In genomic region chr9:121640076-121640475, GRCh38 we compare ENCODE assay signal across 9 cellular contexts. TPM values are rescaled to one million over a fixed set of nuclear protein-coding genes. Genes with fewer than 3 reads are reported as not detected.
DNase-seq lines count a peak whose midpoint lies in the region; ATAC-seq, FAIRE-seq and TF ChIP-seq lines count a peak whose summit lies in the region.
"Had no signal": no experiment of that assay in that cellular context is flagged by ENCODE, and none has a peak within 500 bp of the region (broad histone marks: within the 10 kb centered on the region; RNA-seq: fewer than 3 reads in every experiment).

No MANE protein-coding gene starts in this region.

- peaks cover 4% of the 10 kb centered on the region for H3F3A ChIP-seq in SK-N-SH (replicated peaks; ENCODE audit: insufficient read depth)

- peak; percentile 64 for TF ChIP-seq CTCF in SK-N-SH (IDR thresholded peaks at IDR 0.05)
- TF ChIP-seq CTCF in endothelial cell of umbilical vein (IDR thresholded peaks at IDR 0.05; ENCODE audit: extremely low read depth in 1 of 2, insufficient read depth in 1 of 2, low read depth in 1 of 2, low read length in 2 of 2), result peak; percentile 72 to 80
- TF ChIP-seq CTCF in natural killer cell (IDR thresholded peaks at IDR 0.05), result peak; percentile 17

- H3K4me3 Mint-ChIP-seq in natural killer cell, result no peak overlapping the region
- H3K4me3 Mint-ChIP-seq: activated naive CD8-positive, alpha-beta T cell had no signal

- intact Hi-C loops in endothelial cell of umbilical vein (cut with micrococcal nuclease) (loop anchor here (1.0 kb wide), 4 partner anchors 44 to 352 kb away; no protein-coding TSS in a partner anchor), natural killer cell (cut with micrococcal nuclease) (no loop called here), aorta (cut with DNase I) (loop anchor here in 1 of 2 donors (5.0 kb wide), 1 partner anchor 42 kb away; no protein-coding TSS in a partner anchor)

- no peaks in the 10 kb centered on the region for H3K9me1 ChIP-seq in endothelial cell of umbilical vein (replicated peaks; ENCODE audit: control insufficient read depth, extremely low read depth, insufficient read depth, low read length)

- POLR2A ChIA-PET in SK-N-SH (lab: Yijun Ruan, JAX), result interaction anchor here (1.0 kb wide), 1 partner anchor 8 kb away, joined by 4 read pairs; no protein-coding TSS in a partner anchor
- POLR2A ChIA-PET in endothelial cell of umbilical vein (lab: Charles Lee), result no interaction called here

- peak; percentile 64 for DNase-seq in activated effector memory CD4-positive, alpha-beta T cell treated with anti-CD3 and anti-CD28 coated beads, Interleukin-2, amount 50 U/mL, for 16 hours
- DNase-seq in activated effector memory CD4-positive, alpha-beta T cell treated with Interleukin-2 at 50 U/mL for 16 hours, result no peak
- peak; percentile 75 for DNase-seq in SK-N-SH
- DNase-seq in endothelial cell of umbilical vein (ENCODE audit: low read depth, low spot score), result peak; percentile 36
- DNase-seq in natural killer cell, result peak; percentile 23
- peak; percentile 60 to 87 for DNase-seq in aorta
- DNase-seq in middle frontal gyrus (ENCODE audit: extremely low spot score, low spot score), result no peak
- no peak for DNase-seq in MV-4-11 (lab: John Stamatoyannopoulos, UW)

- no TSS peak for BruUV-seq in endothelial cell of umbilical vein (replicated peaks; lab: Mats Ljungman, UMichigan)

- no peaks in the 10 kb centered on the region for H3K36me3 Mint-ChIP-seq in natural killer cell
- H3K36me3 Mint-ChIP-seq: activated naive CD8-positive, alpha-beta T cell had no signal

- dilution Hi-C loops in endothelial cell of umbilical vein (cut with MboI; ENCODE audit: extremely low pct_ligation_motif_present, low sequenced_read_pairs), result no loop called here

- TF ChIP-seq POLR2A in endothelial cell of umbilical vein (IDR thresholded peaks at IDR 0.05; ENCODE audit: low read depth, low read length), result no peak

- no peaks in the 10 kb centered on the region for H3K9me3 ChIP-seq in SK-N-SH
- H3K9me3 ChIP-seq in endothelial cell of umbilical vein (replicated peaks; ENCODE audit: control insufficient read depth, insufficient read depth, low read length), result no peaks in the 10 kb centered on the region
- no peaks in the 10 kb centered on the region for H3K9me3 ChIP-seq in aorta (ENCODE audit: control insufficient read depth, low read length)

- FAIRE-seq in endothelial cell of umbilical vein (lab: Jason Lieb, UNC), result peak; percentile 69

- no peaks in the 10 kb centered on the region for H3K9me2 ChIP-seq in SK-N-SH

- TF ChIP-seq RAD21 in SK-N-SH (IDR thresholded peaks at IDR 0.05; ENCODE audit: low read length), result peak; percentile 66

- H3K27ac Mint-ChIP-seq in natural killer cell, result no peak overlapping the region
- H3K27ac Mint-ChIP-seq: activated naive CD8-positive, alpha-beta T cell had no signal

- H3K27ac ChIP-seq in SK-N-SH (ENCODE audit: low read depth in 2 of 2, low read length in 1 of 2) (no peak overlapping the region; a peak in 1 of 4 replicates), endothelial cell of umbilical vein (ENCODE audit: insufficient read depth, low read depth, low read length) (no peak overlapping the region), aorta (ENCODE audit: low read depth in 1 of 2, low read length in 2 of 2) (no peak overlapping the region)

- H3K27me3 ChIP-seq in SK-N-SH (ENCODE audit: insufficient read depth), result no peaks in the 10 kb centered on the region
- H3K27me3 ChIP-seq in endothelial cell of umbilical vein (ENCODE audit: control insufficient read depth in 2 of 2, insufficient read depth in 2 of 2, low read length in 2 of 2), result no peaks in the 10 kb centered on the region
- no peaks in the 10 kb centered on the region for H3K27me3 ChIP-seq in aorta (ENCODE audit: control insufficient read depth in 1 of 2, insufficient read depth in 2 of 2, low read length in 1 of 2)

- H3K9ac ChIP-seq in SK-N-SH, result no peak overlapping the region
- no peak overlapping the region for H3K9ac ChIP-seq in endothelial cell of umbilical vein (replicated peaks; ENCODE audit: extremely low read depth, insufficient read depth, low read length)

- no peaks in the 10 kb centered on the region for H3K9me3 Mint-ChIP-seq in natural killer cell

- H3K4me1 Mint-ChIP-seq in natural killer cell, result peaks cover 0 to 4% of the 10 kb centered on the region in 2 donors

- peak in 1 of 3 donors; percentile 51 for ATAC-seq in natural killer cell
- peak; percentile 53 for ATAC-seq in aorta (ENCODE audit: low FRiP score)

- peaks cover 6 to 15% of the 10 kb centered on the region in 2 donors for H3K27me3 Mint-ChIP-seq in natural killer cell (ENCODE audit: low read depth in 2 of 2)
- H3K27me3 Mint-ChIP-seq: activated naive CD8-positive, alpha-beta T cell had no signal

- H3K4me3 ChIP-seq in SK-N-SH (ENCODE audit: low read depth in 2 of 2, low read length in 1 of 2) (no peak overlapping the region), endothelial cell of umbilical vein (replicated peaks in 1 of 3; ENCODE audit: insufficient read depth in 1 of 3, low read depth in 1 of 3, low read length in 3 of 3) (no peak overlapping the region), aorta (ENCODE audit: low read length in 2 of 2) (no peak overlapping the region)

- CTCF ChIA-PET in SK-N-SH (lab: Yijun Ruan, JAX), result interaction anchor here (0.7 to 18.2 kb wide), 15 partner anchors 10 to 355 kb away, joined by 3 to 194 read pairs (median 4); no protein-coding TSS in a partner anchor
- CTCF ChIA-PET in endothelial cell of umbilical vein (lab: Charles Lee), result interaction anchor here (0.5 to 8.2 kb wide), 39 partner anchors 8 to 483 kb away, joined by 3 to 143 read pairs (median 5); partner anchors contain the start of gene DAB2IP

- H3K4me1 ChIP-seq in SK-N-SH (ENCODE audit: control insufficient read depth in 1 of 2, insufficient read depth in 2 of 2, low read depth in 1 of 2, low read length in 1 of 2), result peaks cover 8 to 48% of the 10 kb centered on the region in 2 experiments; a peak in 3 of 4 replicates
- peaks cover 17% of the 10 kb centered on the region for H3K4me1 ChIP-seq in endothelial cell of umbilical vein (ENCODE audit: control insufficient read depth, extremely low read depth, insufficient read depth, low read length)
- H3K4me1 ChIP-seq in aorta (ENCODE audit: control insufficient read depth in 1 of 2, insufficient read depth in 2 of 2, low read length in 2 of 2), result no peaks in the 10 kb centered on the region

- WGBS in SK-N-SH (ENCODE audit: low lambda C conversion rate), result 89% methylated on average over 6 of the region's 9 CpGs
- WGBS in aorta, 2 donors, result 92 to 94% methylated on average over 8 to 9 of the region's 9 CpGs

- H3K36me3 ChIP-seq in SK-N-SH (replicated peaks in 1 of 2; ENCODE audit: control insufficient read depth in 1 of 2, insufficient read depth in 2 of 2, low read length in 1 of 2) (no peaks in the 10 kb centered on the region), endothelial cell of umbilical vein (ENCODE audit: control insufficient read depth in 2 of 2, extremely low read depth in 1 of 2, insufficient read depth in 2 of 2, low read length in 2 of 2) (no peaks in the 10 kb centered on the region), aorta (ENCODE audit: control insufficient read depth in 1 of 2, insufficient read depth in 2 of 2, low read length in 1 of 2) (no peaks in the 10 kb centered on the region)

- H3K4me2 ChIP-seq in SK-N-SH (no peak overlapping the region), endothelial cell of umbilical vein (ENCODE audit: insufficient read depth, low read length) (no peak overlapping the region)

- H2AFZ ChIP-seq in SK-N-SH (ENCODE audit: low read depth) (no peak overlapping the region), endothelial cell of umbilical vein (ENCODE audit: low read depth, low read length) (no peak overlapping the region)

- no peak for TF ChIP-seq EP300 in SK-N-SH (IDR thresholded peaks at IDR 0.05; ENCODE audit: borderline replicate concordance in 1 of 2, low read depth in 1 of 2, low read length in 1 of 2)

- 0 out of 2 replicates have a peak, but pooled peaks cover 3% of the 10 kb centered on the region for H4K20me1 ChIP-seq in SK-N-SH (ENCODE audit: insufficient read depth)
- no peaks in the 10 kb centered on the region for H4K20me1 ChIP-seq in endothelial cell of umbilical vein (replicated peaks; ENCODE audit: control insufficient read depth, extremely low read depth, insufficient read depth, low read length)

- H3K79me2 ChIP-seq in SK-N-SH (ENCODE audit: insufficient read depth) (no peaks in the 10 kb centered on the region), endothelial cell of umbilical vein (ENCODE audit: control insufficient read depth, insufficient read depth, low read length) (no peaks in the 10 kb centered on the region)

TF ChIP-seq in SK-N-SH, 30 proteins besides CTCF, POLR2A, EP300 and RAD21:
- TF ChIP-seq SMC3 (IDR thresholded peaks at IDR 0.05; ENCODE audit: low read depth, low read length), result peak; percentile 57
- no peak for TF ChIP-seq MAX (IDR thresholded peaks at IDR 0.05; ENCODE audit: low read depth)
TF ChIP-seq in SK-N-SH: peak in this region for 1.

TF ChIP-seq in endothelial cell of umbilical vein, 7 proteins besides CTCF, POLR2A, EP300 and RAD21 (continues in another document):
- no peak for TF ChIP-seq POLR2AphosphoS5 (IDR thresholded peaks at IDR 0.05; ENCODE audit: insufficient read depth, low read depth, low read length)
- no peak for TF ChIP-seq MYC (IDR thresholded peaks at IDR 0.05; ENCODE audit: low read depth, low read length)
- TF ChIP-seq JUN (IDR thresholded peaks at IDR 0.05; ENCODE audit: borderline replicate concordance, insufficient read depth, insufficient read length, low read depth), result no peak
- no peak for TF ChIP-seq MAX (IDR thresholded peaks at IDR 0.05; ENCODE audit: insufficient read depth, insufficient read length)
- TF ChIP-seq FOS (IDR thresholded peaks at IDR 0.05; ENCODE audit: borderline replicate concordance, insufficient read depth, low read length), result no peak

RNA-seq across cellular contexts. Expression of gene DAB2IP, which starts 11.4 kb away (rescaled TPM):
- polyA plus RNA-seq in SK-N-SH (2012; rRNA removed) (21.4 and 25.4 TPM in 2 replicates), endothelial cell of umbilical vein (29.2 and 29.9 TPM in 2 replicates), aorta (10 to 100 TPM; 12.0 to 32.5 TPM)
- 9.4 and 15.4 TPM in 2 replicates for polyA plus RNA-seq in SK-N-SH (2012; cell fraction: cytosol; rRNA removed)
- 30.4 and 34.4 TPM in 2 replicates for polyA plus RNA-seq in SK-N-SH (2012; cell fraction: nucleus; rRNA removed)
- total RNA-seq in endothelial cell of umbilical vein (48.4 and 53.6 TPM in 2 replicates), natural killer cell (1 to 10 TPM in 1 of 3 donors, under 1 TPM in 1, not detected in 1; 0.19 to 2.5 TPM), aorta (10 to 100 TPM; 70.3 to 75.4 TPM)
- 30.3 and 32.7 TPM in 2 replicates for polyA plus RNA-seq in endothelial cell of umbilical vein (2011; cell fraction: cytosol; rRNA removed)
- polyA plus RNA-seq in endothelial cell of umbilical vein (2011; cell fraction: nucleus; rRNA removed), result 51.8 and 52.0 TPM in 2 replicates
- 26.9 and 27.1 TPM in 2 replicates for polyA plus RNA-seq in endothelial cell of umbilical vein (2012)
- polyA minus RNA-seq in endothelial cell of umbilical vein, result 67.5 and 90.9 TPM in 2 replicates
- polyA minus RNA-seq in endothelial cell of umbilical vein (2011; cell fraction: cytosol; rRNA and poly(A)+ RNA removed), result 12.8 TPM
- polyA minus RNA-seq in endothelial cell of umbilical vein (2011; cell fraction: nucleus; rRNA and poly(A)+ RNA removed), result 33.9 and 35.2 TPM in 2 replicates

Comparison
In these comparisons a context has a peak if more than half of its experiments do, and no peak if none do; other contexts are left out.
1. DNase-seq: peak in activated effector memory CD4-positive, alpha-beta T cell treated with anti-CD3 and anti-CD28 coated beads, Interleukin-2, amount 50 U/mL, for 16 hours (single experiment), SK-N-SH (single experiment), endothelial cell of umbilical vein (single experiment), natural killer cell (single experiment) and aorta (2 of 2); none in activated effector memory CD4-positive, alpha-beta T cell treated with Interleukin-2 at 50 U/mL for 16 hours (single experiment), middle frontal gyrus (single experiment) and MV-4-11 (single experiment).
2. CTCF ChIP-seq: peak in every context shown above with its lines; median percentile 76 in endothelial cell of umbilical vein; 64 in SK-N-SH; 17 in natural killer cell.
3. RNA of gene DAB2IP, which starts 11.4 kb away (total RNA-seq): 70.3 to 75.4 TPM in aorta and 48.4 to 53.6 TPM in endothelial cell of umbilical vein; 0.19 to 2.5 TPM in natural killer cell; every median in the first group is over 10 times any median in the second.